Comparison of ENCODE assay signal across 11 cellular contexts in the genomic region with DNA sequence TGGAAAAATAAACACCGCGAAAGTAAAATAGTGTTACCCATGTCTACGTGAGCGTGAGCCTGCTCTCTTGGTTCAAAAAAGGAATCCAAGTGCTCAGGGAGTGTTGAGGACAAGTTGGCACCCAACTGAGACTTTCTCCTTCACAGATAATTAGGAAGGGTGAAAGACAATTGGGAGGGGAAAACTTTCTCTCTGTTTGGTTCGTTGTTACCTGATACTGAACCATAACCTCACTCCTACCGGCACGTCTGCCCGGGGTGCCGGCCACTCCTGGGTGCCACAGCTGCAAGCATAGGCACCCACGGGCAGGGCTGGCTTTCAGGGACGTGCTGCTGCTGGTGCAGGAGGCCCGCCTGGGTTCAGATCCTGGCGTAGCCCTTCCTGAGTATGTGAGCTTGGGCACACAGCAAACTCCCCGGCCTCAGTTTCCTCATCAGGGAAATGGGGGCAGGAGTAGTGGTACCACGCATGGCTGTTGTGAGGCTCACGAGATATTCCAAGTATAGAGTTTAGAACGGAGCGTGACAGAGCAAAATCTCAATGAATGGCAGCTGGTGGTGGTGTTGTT. TPM values are rescaled to one million over a fixed set of nuclear protein-coding genes. Genes with fewer than 3 reads are reported as not detected.
DNase-seq lines count a peak whose midpoint lies in the region; ATAC-seq, FAIRE-seq and TF ChIP-seq lines count a peak whose summit lies in the region.
"Had no signal": no experiment of that assay in that cellular context is flagged by ENCODE, and none has a peak within 500 bp of the region (broad histone marks: within the 10 kb centered on the region; RNA-seq: fewer than 3 reads in every experiment).

No MANE protein-coding gene starts in this region.

- FAIRE-seq in GM12892 (lab: Jason Lieb, UNC), result no peak
- FAIRE-seq: TTC549 had no signal

- ATAC-seq in GM18498 (IDR thresholded peaks at IDR 0.05; ENCODE audit: unreplicated experiment) (no peak), GM18520 (IDR thresholded peaks at IDR 0.05; ENCODE audit: unreplicated experiment) (no peak)

- H3K27ac Mint-ChIP-seq in activated naive CD4-positive, alpha-beta T cell treated with anti-CD3 and anti-CD28 coated beads, Interleukin-2, amount 50 U/mL, for 24 hours, result no peak overlapping the region
- H3K27ac Mint-ChIP-seq in activated naive CD4-positive, alpha-beta T cell treated with anti-CD3 and anti-CD28 coated beads, Interleukin-2, amount 10 ng/mL, durations not matched to agents 7 days and 5 days, result no peak overlapping the region

- no peak for DNase-seq in activated naive CD4-positive, alpha-beta T cell treated with anti-CD3 and anti-CD28 coated beads, Interleukin-2, amount 10 ng/mL, durations not matched to agents 7 days and 5 days
- DNase-seq in esophagus muscularis mucosa (ENCODE audit: extremely low spot score) (no peak), ovary (peak in 3 of 5 donors; percentile 30 to 42 (median 31)), GM12892 (ENCODE audit: insufficient read length) (no peak), DMS114 treated with DMSO at 0.1 percent for 48 hours (lab: John Stamatoyannopoulos, UW; ENCODE audit: unreplicated experiment) (no peak)
- DNase-seq: cortex of kidney, nephron progenitor cell had no signal

- peaks cover 15% of the 10 kb centered on the region for H3K4me1 Mint-ChIP-seq in activated naive CD4-positive, alpha-beta T cell treated with anti-CD3 and anti-CD28 coated beads, Interleukin-2, amount 50 U/mL, for 24 hours
- H3K4me1 Mint-ChIP-seq in activated naive CD4-positive, alpha-beta T cell treated with anti-CD3 and anti-CD28 coated beads, Interleukin-2, amount 10 ng/mL, durations not matched to agents 7 days and 5 days, result peaks cover 12% of the 10 kb centered on the region

- no peaks in the 10 kb centered on the region for H3K27me3 ChIP-seq in esophagus muscularis mucosa
- no peaks in the 10 kb centered on the region for H3K27me3 ChIP-seq in ovary

- H3K4me3 ChIP-seq in esophagus muscularis mucosa, result peak overlapping the region in 3 of 4 donors; percentile 50 to 60 (median 50)
- no peak overlapping the region for H3K4me3 ChIP-seq in ovary

- H3K36me3 Mint-ChIP-seq in activated naive CD4-positive, alpha-beta T cell treated with anti-CD3 and anti-CD28 coated beads, Interleukin-2, amount 50 U/mL, for 24 hours, result no peaks in the 10 kb centered on the region
- H3K36me3 Mint-ChIP-seq in activated naive CD4-positive, alpha-beta T cell treated with anti-CD3 and anti-CD28 coated beads, Interleukin-2, amount 10 ng/mL, durations not matched to agents 7 days and 5 days, result no peaks in the 10 kb centered on the region

- H3K36me3 ChIP-seq in esophagus muscularis mucosa (no peaks in the 10 kb centered on the region), ovary (no peaks in the 10 kb centered on the region)

- no peaks in the 10 kb centered on the region for H3K9me3 ChIP-seq in esophagus muscularis mucosa
- no peaks in the 10 kb centered on the region for H3K9me3 ChIP-seq in ovary

- CTCF ChIA-PET in activated naive CD4-positive, alpha-beta T cell treated with anti-CD3 and anti-CD28 coated beads, Interleukin-2, amount 10 ng/mL, durations not matched to agents 7 days and 5 days (lab: Charles Lee), result no interaction called here

- TF ChIP-seq CTCF in esophagus muscularis mucosa (IDR thresholded peaks at IDR 0.05) (no peak), ovary (IDR thresholded peaks at IDR 0.05) (no peak)

- intact Hi-C loops in esophagus muscularis mucosa (cut with DNase I) (loop anchor here (5.0 to 10.0 kb wide), 2 partner anchors 36 to 63 kb away; partner anchors contain the start of gene PMEPA1), ovary (cut with DNase I) (no loop called here)

- H3K4me1 ChIP-seq in esophagus muscularis mucosa (peaks cover 24 to 37% (median 36%) of the 10 kb centered on the region in 4 donors), ovary (ENCODE audit: insufficient read depth) (peaks cover 9% of the 10 kb centered on the region)

- peaks cover 6% of the 10 kb centered on the region for H3K27me3 Mint-ChIP-seq in activated naive CD4-positive, alpha-beta T cell treated with anti-CD3 and anti-CD28 coated beads, Interleukin-2, amount 50 U/mL, for 24 hours
- peaks cover 46% of the 10 kb centered on the region for H3K27me3 Mint-ChIP-seq in activated naive CD4-positive, alpha-beta T cell treated with anti-CD3 and anti-CD28 coated beads, Interleukin-2, amount 10 ng/mL, durations not matched to agents 7 days and 5 days

- peak overlapping the region; percentile 23 for H3K4me3 Mint-ChIP-seq in activated naive CD4-positive, alpha-beta T cell treated with anti-CD3 and anti-CD28 coated beads, Interleukin-2, amount 50 U/mL, for 24 hours
- H3K4me3 Mint-ChIP-seq in activated naive CD4-positive, alpha-beta T cell treated with anti-CD3 and anti-CD28 coated beads, Interleukin-2, amount 10 ng/mL, durations not matched to agents 7 days and 5 days, result no peak overlapping the region
- H3K4me3 Mint-ChIP-seq: nephron progenitor cell had no signal

- 27% methylated on average over 15 of the region's 18 CpGs for WGBS in esophagus muscularis mucosa
- 33 to 38% (median 38%) methylated on average over 18 of the region's 18 CpGs for WGBS in ovary, 3 donors

- TF ChIP-seq EP300 in esophagus muscularis mucosa (IDR thresholded peaks at IDR 0.05), result no peak
- no peak for TF ChIP-seq EP300 in ovary (IDR thresholded peaks at IDR 0.05)

- no peak for TF ChIP-seq POLR2A in esophagus muscularis mucosa (IDR thresholded peaks at IDR 0.05; ENCODE audit: low read depth)
- no peak for TF ChIP-seq POLR2A in ovary (IDR thresholded peaks at IDR 0.05)
- no peak for TF ChIP-seq POLR2A in GM12892 (IDR thresholded peaks at IDR 0.05; ENCODE audit: low read depth, low read length)

- peak overlapping the region; percentile 75 to 85 (median 79) for H3K27ac ChIP-seq in esophagus muscularis mucosa (replicated peaks in 1 of 4)
- no peak overlapping the region for H3K27ac ChIP-seq in ovary

- no peaks in the 10 kb centered on the region for H3K9me3 Mint-ChIP-seq in activated naive CD4-positive, alpha-beta T cell treated with anti-CD3 and anti-CD28 coated beads, Interleukin-2, amount 50 U/mL, for 24 hours
- H3K9me3 Mint-ChIP-seq in activated naive CD4-positive, alpha-beta T cell treated with anti-CD3 and anti-CD28 coated beads, Interleukin-2, amount 10 ng/mL, durations not matched to agents 7 days and 5 days, result no peaks in the 10 kb centered on the region
- H3K9me3 Mint-ChIP-seq: nephron progenitor cell had no signal

RNA-seq across cellular contexts. Expression of gene PMEPA1, which starts 38.2 kb away (rescaled TPM):
- total RNA-seq in esophagus muscularis mucosa (10 to 100 TPM; 10.4 to 37.8 (median 17.4) TPM), ovary (10 to 100 TPM in 5 of 7 donors, 1 to 10 TPM in 2; 2.7 to 73.4 (median 17.6) TPM)
- 10 to 100 TPM; 14.6 to 28.5 TPM for polyA plus RNA-seq in ovary
- 0.78 TPM for polyA plus RNA-seq in GM12892 (2012; ENCODE audit: missing spikeins)

Comparison
In these comparisons a context has a peak if more than half of its experiments do, and no peak if none do; other contexts are left out.
1. DNase-seq: peak in ovary (3 of 5); none in activated naive CD4-positive, alpha-beta T cell treated with anti-CD3 and anti-CD28 coated beads, Interleukin-2, amount 10 ng/mL, durations not matched to agents 7 days and 5 days (single experiment), esophagus muscularis mucosa (single experiment), GM12892 (single experiment) and DMS114 treated with DMSO at 0.1 percent for 48 hours (single experiment).
2. H3K27ac ChIP-seq: peak in esophagus muscularis mucosa (4 of 4); none in ovary (0 of 2).